11 cellular contexts compared by ENCODE assay signal in genomic region chr3:64321747-64322146, GRCh38.
DNase-seq lines count a peak whose midpoint lies in the region; ATAC-seq, FAIRE-seq and TF ChIP-seq lines count a peak whose summit lies in the region.
"Had no signal": no experiment of that assay in that cellular context is flagged by ENCODE, and none has a peak within 500 bp of the region (broad histone marks: within the 10 kb centered on the region; RNA-seq: fewer than 3 reads in every experiment).

No MANE protein-coding gene starts in this region.

- no peak for TF ChIP-seq RAD21 in A549 (conservative IDR thresholded peaks at IDR 0.05 in 1 of 2, IDR thresholded peaks at IDR 0.05 in 1 of 2)

- FAIRE-seq in A549 (lab: Jason Lieb, UNC): no peak
- FAIRE-seq in bronchial epithelial cell (lab: Jason Lieb, UNC): peak; percentile 64
- no peak for FAIRE-seq in frontal cortex (lab: Jason Lieb, UNC)
- FAIRE-seq: K562 had no signal

- no peak for TF ChIP-seq CTCF in A549 (IDR thresholded peaks at IDR 0.05)
- no peak for TF ChIP-seq CTCF in bronchial epithelial cell (IDR thresholded peaks at IDR 0.05; ENCODE audit: insufficient read depth, low read length, severe bottlenecking)
- TF ChIP-seq CTCF in ovary (IDR thresholded peaks at IDR 0.05): no peak

- DNase-seq in A549 (ENCODE audit: low read depth in 1 of 2, low spot score in 1 of 2) (peak; percentile 22 to 27), HS-27A (ENCODE audit: low read depth) (peak; percentile 75), bronchial epithelial cell (ENCODE audit: low read depth) (peak; percentile 86), left lobe of liver (ENCODE audit: low spot score) (no peak), ovary (no peak), frontal cortex (ENCODE audit: low spot score in 2 of 2) (no peak)
- no peak for DNase-seq in activated CD4-positive, alpha-beta T cell treated with anti-CD3 and anti-CD28 coated beads for 4 hours
- DNase-seq: NCI-H69 had no signal

- H3K4me3 ChIP-seq in A549: no peak overlapping the region
- H3K4me3 ChIP-seq in bronchial epithelial cell (ENCODE audit: low read depth, low read length): no peak overlapping the region
- H3K4me3 ChIP-seq in ovary: no peak overlapping the region
- H3K4me3 ChIP-seq: K562 had no signal

- H3K4me1 ChIP-seq in A549 (peaks cover 18% of the 10 kb centered on the region), ovary (ENCODE audit: insufficient read depth) (no peaks in the 10 kb centered on the region)

- intact Hi-C loops in ovary (cut with DNase I): no loop called here

- ATAC-seq in A549: peak; percentile 64 to 69; a peak in 4 of 6 replicates
- peak; percentile 17 for ATAC-seq in left lobe of liver
- ATAC-seq in GM19452 (IDR thresholded peaks at IDR 0.05; ENCODE audit: unreplicated experiment): no peak
- ATAC-seq: K562 had no signal

- no peak for TF ChIP-seq POLR2A in A549 (IDR thresholded peaks at IDR 0.05; ENCODE audit: low read length)
- TF ChIP-seq POLR2A in ovary (IDR thresholded peaks at IDR 0.05): no peak

- H3K36me3 ChIP-seq in bronchial epithelial cell (ENCODE audit: control insufficient read depth, insufficient read depth, low read length): no peaks in the 10 kb centered on the region
- no peaks in the 10 kb centered on the region for H3K36me3 ChIP-seq in ovary

- WGBS in A549 (ENCODE audit: missing lambda C conversion rate): 0% methylated on average over 1 of the region's 1 CpG
- WGBS in ovary, 3 donors: 19 to 37% (median 28%) methylated on average over 1 of the region's 1 CpG

- H3K27me3 ChIP-seq in bronchial epithelial cell (ENCODE audit: control insufficient read depth, insufficient read depth, low read length) (no peaks in the 10 kb centered on the region), ovary (no peaks in the 10 kb centered on the region)

- POLR2A ChIA-PET in A549 (lab: Yijun Ruan, JAX): no interaction called here

- H3K9me3 ChIP-seq in A549: 0 out of 3 replicates have a peak, but pooled peaks cover 6% of the 10 kb centered on the region
- H3K9me3 ChIP-seq in ovary: no peaks in the 10 kb centered on the region

- CTCF ChIA-PET in A549 (lab: Yijun Ruan, JAX): interaction anchor here (1.1 to 1.7 kb wide), 2 partner anchors 77 to 97 kb away, joined by 3 to 6 read pairs; partner anchors contain the start of gene PRICKLE2

- no peak for TF ChIP-seq EP300 in A549 (IDR thresholded peaks at IDR 0.05)
- no peak for TF ChIP-seq EP300 in ovary (IDR thresholded peaks at IDR 0.05)

- H3K4me2 ChIP-seq in A549: peak overlapping the region; percentile 24; the same call in 2 of the 3 replicates

- H3K27ac ChIP-seq in A549 (peak overlapping the region in 1 of 2 experiments; percentile 16; a peak in 1 of 6 replicates), ovary (no peak overlapping the region)
- H3K27ac ChIP-seq: C4-2B had no signal

TF ChIP-seq in A549, 52 proteins besides CTCF, POLR2A, EP300 and RAD21:
- TF ChIP-seq CBX2 (IDR thresholded peaks at IDR 0.05; ENCODE audit: borderline replicate concordance, low read depth): no peak
- TF ChIP-seq MAFK (IDR thresholded peaks at IDR 0.05; ENCODE audit: partially characterized antibody): peak; percentile 93

Comparison
In these comparisons a context has a peak if more than half of its experiments do, and no peak if none do; other contexts are left out.
1. DNase-seq: peak in A549 (2 of 2), HS-27A (single experiment) and bronchial epithelial cell (single experiment); none in left lobe of liver (single experiment), ovary (0 of 5), activated CD4-positive, alpha-beta T cell treated with anti-CD3 and anti-CD28 coated beads for 4 hours (0 of 2) and frontal cortex (0 of 2).